8 cellular contexts compared by ENCODE assay signal in the genomic region with DNA sequence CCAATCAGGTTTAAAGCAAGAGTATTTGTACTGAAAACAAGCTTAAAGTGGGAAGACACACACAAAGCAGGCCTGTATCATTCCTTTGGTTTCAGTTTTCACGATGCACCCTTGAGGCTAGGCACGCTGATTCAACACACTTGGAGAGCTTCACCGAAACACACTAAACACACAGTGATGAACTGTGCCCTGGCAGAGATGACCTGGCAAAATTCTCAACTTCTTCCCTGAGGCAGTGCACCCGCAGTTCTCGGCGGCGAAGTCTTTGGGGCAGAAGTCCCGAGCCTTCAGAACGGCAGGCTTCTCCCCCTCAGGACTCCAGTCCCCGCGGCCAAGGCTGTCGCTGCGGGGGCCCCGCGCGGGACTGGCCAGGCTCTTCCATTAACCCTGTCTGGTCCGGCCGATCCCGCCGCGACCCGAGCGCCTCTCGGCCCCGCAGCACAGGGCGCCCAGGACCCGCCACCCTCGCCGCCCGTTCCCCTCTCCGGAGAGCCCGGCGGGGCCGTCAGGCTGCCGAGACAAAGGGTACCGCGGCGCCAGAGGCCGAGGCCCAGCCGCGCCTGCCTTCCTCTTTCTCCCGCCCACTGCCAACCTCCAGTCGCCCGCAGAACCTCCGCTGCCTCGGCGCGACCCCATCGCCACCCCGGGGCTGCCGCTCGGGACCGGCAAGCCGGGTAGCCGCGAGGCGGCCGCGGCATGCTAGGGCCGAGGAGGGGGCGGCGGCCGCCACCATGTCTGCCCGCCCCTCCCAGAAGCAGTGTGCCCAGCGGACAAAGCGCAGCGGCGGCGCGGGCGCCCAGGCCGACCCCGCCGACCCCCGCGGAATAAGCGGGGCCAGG. TPM values are rescaled to one million over a fixed set of nuclear protein-coding genes. Genes with fewer than 3 reads are reported as not detected.
DNase-seq lines count a peak whose midpoint lies in the region; ATAC-seq and TF ChIP-seq lines count a peak whose summit lies in the region.

No MANE protein-coding gene starts in this region.

- H3K27me3 ChIP-seq in right cardiac atrium (ENCODE audit: control insufficient read depth, insufficient read depth) (no peaks in the 10 kb centered on the region), vagina (no peaks in the 10 kb centered on the region)

- H3K4me1 ChIP-seq in right cardiac atrium (ENCODE audit: control insufficient read depth, insufficient read depth, low read length): peaks cover 10% of the 10 kb centered on the region
- H3K4me1 ChIP-seq in vagina: peaks cover 62% of the 10 kb centered on the region

- intact Hi-C loops in right cardiac atrium (cut with DNase I) (no loop called here), vagina (cut with DNase I) (loop anchor here (10.0 kb wide), 1 partner anchor 71 kb away; the partner anchor contains the start of gene USP8)

- WGBS in right cardiac atrium: under 1% methylated on average over 77 of the region's 77 CpGs

- peak overlapping the region; percentile 98 for H3K27ac ChIP-seq in angular gyrus (ENCODE audit: low read depth, low read length)
- peak overlapping the region; percentile 95 for H3K27ac ChIP-seq in right cardiac atrium (ENCODE audit: low read length)
- H3K27ac ChIP-seq in vagina: peak overlapping the region; percentile 97

- no peaks in the 10 kb centered on the region for H3K36me3 ChIP-seq in vagina

- H3K9me3 ChIP-seq in right cardiac atrium (ENCODE audit: control insufficient read depth, low read length) (no peaks in the 10 kb centered on the region), vagina (no peaks in the 10 kb centered on the region)

- peak; percentile 31 for ATAC-seq in GM21390 (IDR thresholded peaks at IDR 0.05; ENCODE audit: unreplicated experiment)
- peak; percentile 53 to 65 for ATAC-seq in right cardiac atrium

- DNase-seq in DMS53 (lab: John Stamatoyannopoulos, UW) (peak; percentile 78), HuH-7 (ENCODE audit: low spot score) (peak; percentile 21), SW480 (ENCODE audit: low spot score) (peak; percentile 68), right cardiac atrium (peak; percentile 37 to 75 (median 72)), putamen (ENCODE audit: low spot score) (peak; percentile 31), vagina (ENCODE audit: extremely low spot score in 2 of 2) (peak in 1 of 2 donors; percentile 89)

- TF ChIP-seq POLR2A in vagina (IDR thresholded peaks at IDR 0.05): peak in 1 of 2 donors; percentile 6

- H3K4me3 ChIP-seq in right cardiac atrium (ENCODE audit: low read length) (peak overlapping the region; percentile 93), vagina (peak overlapping the region; percentile 84 to 99)

- no peak for TF ChIP-seq CTCF in vagina (IDR thresholded peaks at IDR 0.05)

RNA-seq across cellular contexts. Expression of gene GABPB1, which starts 0.8 kb away (rescaled TPM):
- 10 to 100 TPM in 3 of 4 donors, 1 to 10 TPM in 1; 9.6 to 11.2 (median 10.6) TPM for total RNA-seq in right cardiac atrium
- polyA plus RNA-seq in right cardiac atrium: 5.2 TPM
- total RNA-seq in vagina: 13.3 TPM
